Comparison of ENCODE assay signal across 8 cellular contexts in genomic region chr2:54723300-54724149, GRCh38.
DNase-seq lines count a peak whose midpoint lies in the region; ATAC-seq and TF ChIP-seq lines count a peak whose summit lies in the region.

EML6 (plus strand) TSS chr2:54723662; CDS start chr2:54725062, 1,400 bp downstream.

- 0 out of 2 replicates have a peak, but pooled peaks cover 7% of the 10 kb centered on the region for H3F3A ChIP-seq in OCI-LY1 (ENCODE audit: insufficient read depth, low read length)

- peak; percentile 95 for DNase-seq in D341Med (ENCODE audit: low spot score)
- peak; percentile 99 for DNase-seq in HuH-7 (ENCODE audit: low spot score)
- peak; percentile 98 for DNase-seq in activated T-cell treated with anti-CD3 and anti-CD28 coated beads for 24 hours (ENCODE audit: low read depth)
- peak; percentile 94 for DNase-seq in epidermal melanocyte (ENCODE audit: insufficient read length, low spot score)
- DNase-seq in middle frontal gyrus (ENCODE audit: extremely low spot score, low spot score), result peak; percentile 96
- DNase-seq in stimulated activated CD8-positive, alpha-beta memory T cell treated with anti-CD3 and anti-CD28 coated beads, Interleukin-2, amount 100 ng/mL, for 48 hours (ENCODE audit: low read depth in 2 of 2), result peak; percentile 96 to 97

- no peaks in the 10 kb centered on the region for H3K27me3 ChIP-seq in OCI-LY1 (ENCODE audit: insufficient read depth, low read length)

- H3K9ac ChIP-seq in OCI-LY1 (ENCODE audit: low read length), result peak within 1 kb of the TSS; percentile 86

- peak; percentile 99 for ATAC-seq in GM21515 (IDR thresholded peaks at IDR 0.05; ENCODE audit: unreplicated experiment)

- H3K36me3 ChIP-seq in OCI-LY1 (ENCODE audit: insufficient read depth, low read length), result no peaks in the 10 kb centered on the region

- H2AFZ ChIP-seq in OCI-LY1 (ENCODE audit: low read length), result peak within 1 kb of the TSS; percentile 42; the same call in 1 of the 2 replicates

- peaks cover 10% of the 10 kb centered on the region; the same call in 1 of the 2 replicates for H3K79me2 ChIP-seq in OCI-LY1 (ENCODE audit: insufficient read depth, low read length)

- H3K4me2 ChIP-seq in OCI-LY1 (ENCODE audit: low read length), result peak within 1 kb of the TSS; percentile 96

- no peaks in the 10 kb centered on the region for H3K9me2 ChIP-seq in OCI-LY1 (ENCODE audit: low read depth, low read length)

- peak within 1 kb of the TSS; percentile 37 for H3K27ac ChIP-seq in OCI-LY1 (ENCODE audit: low read depth, low read length, poor library complexity, severe bottlenecking)

- H3K4me1 ChIP-seq in OCI-LY1 (ENCODE audit: insufficient read depth, low read length, severe bottlenecking), result peaks cover 40% of the 10 kb centered on the region

- peak within 1 kb of the TSS; percentile 80 for H3K4me3 ChIP-seq in OCI-LY1 (ENCODE audit: low read depth, low read length, poor library complexity, severe bottlenecking)

- peak; percentile 51 for TF ChIP-seq CTCF in OCI-LY1 (IDR thresholded peaks at IDR 0.05; ENCODE audit: low read length)

- no peaks in the 10 kb centered on the region for H3K9me3 ChIP-seq in OCI-LY1 (ENCODE audit: low read length)

- H4K20me1 ChIP-seq in OCI-LY1 (ENCODE audit: insufficient read depth, low read length), result no peaks in the 10 kb centered on the region

Comparison
In these comparisons a context has a peak if more than half of its experiments do, and no peak if none do; other contexts are left out.
1. Peak in every context shown above with its lines: DNase-seq, ATAC-seq, H3K4me3 ChIP-seq and H3K27ac ChIP-seq.